ENCODE assay signal across 12 cellular contexts in the genomic region with DNA sequence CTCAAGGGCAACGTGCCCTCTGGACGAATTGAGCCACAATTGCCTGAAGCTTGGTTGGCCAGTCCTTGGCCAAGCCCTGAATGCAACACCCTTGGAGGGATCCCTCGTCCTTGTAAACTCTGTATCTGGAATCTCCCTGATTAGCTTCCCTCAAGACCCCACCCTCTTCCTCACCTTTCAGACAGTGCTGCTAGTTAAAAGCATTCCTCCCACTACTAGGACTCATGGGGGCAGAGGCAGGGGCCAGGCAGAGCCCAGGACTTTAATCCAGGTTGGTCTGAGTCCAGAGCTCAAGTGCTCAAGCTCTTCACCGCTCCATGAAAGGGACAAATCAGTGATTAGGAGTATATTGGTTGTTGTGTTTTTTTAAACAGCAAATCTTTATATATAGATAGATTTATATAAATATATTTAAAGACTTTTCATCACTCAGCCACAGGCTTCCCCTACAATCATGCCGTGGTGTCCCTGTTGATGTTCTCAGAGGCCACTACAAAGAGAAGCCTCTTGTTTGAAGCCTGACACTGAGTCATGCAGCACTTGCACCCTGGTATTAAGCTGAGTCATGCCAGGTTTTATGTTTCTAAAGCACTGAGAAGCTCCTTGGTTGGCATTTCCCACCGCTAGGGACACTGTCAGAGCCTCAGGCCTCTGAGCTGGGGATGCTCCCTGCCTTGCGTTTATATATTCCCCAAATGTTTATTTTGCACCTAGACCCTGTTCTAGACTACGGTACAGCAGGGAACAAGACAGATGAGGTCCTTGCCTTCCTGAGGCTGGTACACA. TPM values are rescaled to one million over a fixed set of nuclear protein-coding genes. Genes with fewer than 3 reads are reported as not detected.
A peak's percentile ranks its signal among the peaks of the same experiment; 100 is the strongest.
DNase-seq lines count a peak whose midpoint lies in the region; ATAC-seq, FAIRE-seq and TF ChIP-seq lines count a peak whose summit lies in the region.
"Had no signal": no experiment of that assay in that cellular context is flagged by ENCODE, and none has a peak within 500 bp of the region (broad histone marks: within the 10 kb centered on the region; RNA-seq: fewer than 3 reads in every experiment).

No MANE protein-coding gene starts in this region.

- BruUV-seq in HepG2 (replicated peaks; lab: Mats Ljungman, UMichigan), result no TSS peak

- no peaks in the 10 kb centered on the region for H3K4me1 Mint-ChIP-seq in effector memory CD8-positive, alpha-beta T cell (ENCODE audit: low read depth in 2 of 2)

- ATAC-seq in HepG2 (peak; percentile 63), right lobe of liver (no peak), RWPE2 (ENCODE audit: low read depth) (peak; percentile 38; the same call in 1 of the 3 replicates)
- ATAC-seq in effector memory CD8-positive, alpha-beta T cell (replicated peaks), result no peak

- H4K20me1 ChIP-seq in HepG2 (ENCODE audit: insufficient read depth, low read length) (no peaks in the 10 kb centered on the region), hepatocyte (ENCODE audit: insufficient read depth, poor library complexity, severe bottlenecking) (no peaks in the 10 kb centered on the region)

- H3K27me3 ChIP-seq in HepG2 (ENCODE audit: control insufficient read depth in 1 of 2, insufficient read depth in 2 of 2, low read length in 2 of 2) (no peaks in the 10 kb centered on the region; a peak in 1 of 5 replicates), right lobe of liver (no peaks in the 10 kb centered on the region), RWPE2 (ENCODE audit: insufficient read depth, poor library complexity, severe bottlenecking) (no peaks in the 10 kb centered on the region), hepatocyte (no peaks in the 10 kb centered on the region)
- H3K27me3 ChIP-seq: uterus had no signal

- H3K4me1 ChIP-seq in HepG2 (ENCODE audit: insufficient read depth, low read length), result peaks cover 27% of the 10 kb centered on the region
- H3K4me1 ChIP-seq in right lobe of liver, result no peaks in the 10 kb centered on the region
- H3K4me1 ChIP-seq in RWPE2 (ENCODE audit: insufficient read depth, poor library complexity, severe bottlenecking), result no peaks in the 10 kb centered on the region
- H3K4me1 ChIP-seq in hepatocyte (ENCODE audit: insufficient read depth), result no peaks in the 10 kb centered on the region
- H3K4me1 ChIP-seq: spleen, uterus had no signal

- CTCF ChIA-PET in HepG2 (lab: Yijun Ruan, JAX; ENCODE audit: low intra/inter-chr PET ratio, low total read pairs), result no interaction called here

- no peaks in the 10 kb centered on the region for H3K36me3 Mint-ChIP-seq in effector memory CD8-positive, alpha-beta T cell (ENCODE audit: insufficient read depth)

- WGBS in HepG2 (ENCODE audit: low lambda C conversion rate), result 10% methylated on average over 8 of the region's 8 CpGs
- WGBS in right lobe of liver (ENCODE audit: insufficient coverage, low coverage, low lambda C conversion rate, missing lambda C conversion rate), result 45% methylated on average over 8 of the region's 8 CpGs
- WGBS in hepatocyte (ENCODE audit: low lambda C conversion rate, missing lambda C conversion rate), result 62% methylated on average over 8 of the region's 8 CpGs

- H3K27ac ChIP-seq in HepG2 (ENCODE audit: extremely low read length, insufficient read depth, low read length) (no peak overlapping the region), right lobe of liver (no peak overlapping the region), RWPE2 (ENCODE audit: poor library complexity, severe bottlenecking) (no peak overlapping the region), hepatocyte (no peak overlapping the region)
- H3K27ac ChIP-seq: spleen, uterus had no signal

- H3K9me3 Mint-ChIP-seq in effector memory CD8-positive, alpha-beta T cell, result no peaks in the 10 kb centered on the region

- no peak overlapping the region for H3K4me3 Mint-ChIP-seq in effector memory CD8-positive, alpha-beta T cell

- intact Hi-C loops in HepG2 (cut with micrococcal nuclease; ENCODE audit: unreplicated experiment), result no loop called here
- intact Hi-C loops in right lobe of liver (cut with DNase I), result no loop called here

- no peak overlapping the region for H3K9ac ChIP-seq in HepG2 (ENCODE audit: insufficient read depth, low read depth, low read length)

- no peak for TF ChIP-seq EP300 in HepG2 (IDR thresholded peaks at IDR 0.05; ENCODE audit: low read depth in 2 of 2, low read length in 2 of 2)
- TF ChIP-seq EP300 in HepG2 (CRISPR knock-in tag; IDR thresholded peaks at IDR 0.05; ENCODE audit: borderline replicate concordance), result no peak

- FAIRE-seq in HepG2 (lab: Jason Lieb, UNC), result no peak

- H3K9me2 ChIP-seq in hepatocyte (replicated peaks; ENCODE audit: insufficient read depth), result no peaks in the 10 kb centered on the region

- H2AFZ ChIP-seq in HepG2 (ENCODE audit: low read length) (no peak overlapping the region), hepatocyte (no peak overlapping the region)

- peaks cover 8 to 30% of the 10 kb centered on the region in 2 donors for H3K27me3 Mint-ChIP-seq in effector memory CD8-positive, alpha-beta T cell

- no peak for TF ChIP-seq CTCF in HepG2 (CRISPR knock-in tag; IDR thresholded peaks at IDR 0.05)
- no peak for TF ChIP-seq CTCF in right lobe of liver (IDR thresholded peaks at IDR 0.05)
- no peak for TF ChIP-seq CTCF in RWPE2 (IDR thresholded peaks at IDR 0.05; ENCODE audit: poor library complexity, severe bottlenecking)
- TF ChIP-seq CTCF in hepatocyte (IDR thresholded peaks at IDR 0.05; ENCODE audit: poor library complexity), result no peak

- H3K9me3 ChIP-seq in HepG2 (ENCODE audit: low read length), result no peaks in the 10 kb centered on the region
- no peaks in the 10 kb centered on the region for H3K9me3 ChIP-seq in right lobe of liver
- peaks cover 4% of the 10 kb centered on the region for H3K9me3 ChIP-seq in RWPE2 (ENCODE audit: severe bottlenecking)
- H3K9me3 ChIP-seq in hepatocyte (ENCODE audit: low read depth), result no peaks in the 10 kb centered on the region
- H3K9me3 ChIP-seq: uterus had no signal

- TF ChIP-seq RAD21 in HepG2 (CRISPR knock-in tag; IDR thresholded peaks at IDR 0.05), result no peak

- H3K4me2 ChIP-seq in HepG2 (ENCODE audit: low read depth, low read length) (no peak overlapping the region), hepatocyte (no peak overlapping the region)

- POLR2A ChIA-PET in HepG2 (lab: Yijun Ruan, JAX), result no interaction called here

- H3K4me3 ChIP-seq in HepG2 (replicated peaks in 1 of 3; ENCODE audit: insufficient read depth in 1 of 3, low read depth in 2 of 3, low read length in 3 of 3), result no peak overlapping the region
- H3K4me3 ChIP-seq in right lobe of liver, result no peak overlapping the region
- no peak overlapping the region for H3K4me3 ChIP-seq in RWPE2 (ENCODE audit: severe bottlenecking)
- H3K4me3 ChIP-seq in hepatocyte, result no peak overlapping the region
- H3K4me3 ChIP-seq: spleen, uterus had no signal

- H3K36me3 ChIP-seq in HepG2 (replicated peaks in 1 of 2; ENCODE audit: control insufficient read depth in 1 of 2, insufficient read depth in 2 of 2, low read length in 2 of 2), result no peaks in the 10 kb centered on the region
- no peaks in the 10 kb centered on the region for H3K36me3 ChIP-seq in right lobe of liver
- H3K36me3 ChIP-seq in RWPE2 (ENCODE audit: low read depth), result no peaks in the 10 kb centered on the region
- no peaks in the 10 kb centered on the region for H3K36me3 ChIP-seq in hepatocyte (replicated peaks; ENCODE audit: insufficient read depth, low read depth)
- H3K36me3 ChIP-seq: spleen, uterus had no signal

- no peak overlapping the region for H3K27ac Mint-ChIP-seq in effector memory CD8-positive, alpha-beta T cell

- H3K79me2 ChIP-seq in HepG2 (ENCODE audit: insufficient read depth, low read length) (no peaks in the 10 kb centered on the region), hepatocyte (no peaks in the 10 kb centered on the region)

- TF ChIP-seq POLR2A in HepG2 (IDR thresholded peaks at IDR 0.05; ENCODE audit: insufficient read depth in 1 of 2, low read depth in 2 of 2, low read length in 2 of 2) (no peak), right lobe of liver (IDR thresholded peaks at IDR 0.05) (no peak)

- in situ Hi-C loops in HepG2 (cut with HindIII; ENCODE audit: extremely low pct_ligation_motif_present, low pct_unique_long_range_greater_than_20kb), result no loop called here

- DNase-seq in HepG2 (ENCODE audit: low spot score), result peak; percentile 65
- no peak for DNase-seq in right lobe of liver
- DNase-seq in RWPE2 (ENCODE audit: low spot score), result no peak
- DNase-seq in foreskin melanocyte, result peak; percentile 1
- DNase-seq in effector memory CD8-positive, alpha-beta T cell, result no peak
- DNase-seq in stimulated activated CD4-positive, alpha-beta T cell treated with anti-CD3 and anti-CD28 coated beads, Interleukin-2, amount 100 ng/mL, for 24 hours, result no peak
- DNase-seq in hepatocyte (ENCODE audit: low spot score), result no peak
- DNase-seq in NK-92 treated with Interleukin-12 subunit alpha and Interleukin-12 subunit beta, amount 100 ng/mL, for 24 hours (lab: John Stamatoyannopoulos, UW), result no peak
- DNase-seq: spleen, uterus had no signal

TF ChIP-seq in HepG2, 621 proteins besides CTCF, POLR2A, EP300 and RAD21 (continues in another document):
- TF ChIP-seq FOSL2 (CRISPR knock-in tag; IDR thresholded peaks at IDR 0.05), result peak; percentile 71
- TF ChIP-seq MAFF (IDR thresholded peaks at IDR 0.05; ENCODE audit: low read depth, low read length), result peak; percentile 78
- TF ChIP-seq NFE2L2 (IDR thresholded peaks at IDR 0.05; ENCODE audit: low read length), result peak; percentile 95

RNA-seq across cellular contexts. Expression of a gene that starts 53.8 kb away (rescaled TPM):
- not detected in 2 replicates for total RNA-seq in HepG2 (2016; rRNA removed; fragmentation: Illumina TruSeq; extraction: Trizol)
- not detected in 2 replicates for total RNA-seq in HepG2 (2016; cell fraction: cytosol; rRNA removed; fragmentation: Illumina TruSeq; extraction: Trizol; ENCODE audit: low read depth)
- not detected in 2 replicates for total RNA-seq in HepG2 (2016; cell fraction: insoluble cytoplasmic fraction; rRNA removed; fragmentation: Illumina TruSeq; extraction: Trizol)
- not detected in 2 replicates for total RNA-seq in HepG2 (2016; cell fraction: membrane; rRNA removed; fragmentation: Illumina TruSeq; extraction: Trizol)
- not detected in 2 replicates for total RNA-seq in HepG2 (2016; cell fraction: nucleus; rRNA removed; fragmentation: Illumina TruSeq; extraction: Trizol)
- polyA plus RNA-seq in HepG2 (2011; rRNA removed), result not detected in 2 replicates
- not detected in 2 replicates for polyA plus RNA-seq in HepG2 (2011; cell fraction: cytosol; rRNA removed)
- polyA plus RNA-seq in HepG2 (2011; cell fraction: nucleus; rRNA removed), result not detected in 2 replicates
- polyA plus RNA-seq in HepG2 (2012), result not detected in 2 replicates
- polyA plus RNA-seq in HepG2 (2016; cell fraction: cytosol; fragmentation: Illumina TruSeq; extraction: Trizol; ENCODE audit: low read depth), result not detected in 2 replicates
- not detected in 2 replicates for polyA plus RNA-seq in HepG2 (2016; cell fraction: insoluble cytoplasmic fraction; fragmentation: Illumina TruSeq; extraction: Trizol; ENCODE audit: low read depth)
- not detected in 2 replicates for polyA plus RNA-seq in HepG2 (2016; cell fraction: membrane; fragmentation: Illumina TruSeq; extraction: Trizol; ENCODE audit: low read depth)
- polyA plus RNA-seq in HepG2 (2016; cell fraction: nucleus; fragmentation: Illumina TruSeq; extraction: Trizol; ENCODE audit: insufficient read depth, low read depth), result not detected in 2 replicates
- not detected in 2 replicates for polyA minus RNA-seq in HepG2 (2011; rRNA and poly(A)+ RNA removed; ENCODE audit: low replicate concordance)
- not detected in 2 replicates for polyA minus RNA-seq in HepG2 (2011; cell fraction: cytosol; rRNA and poly(A)+ RNA removed)
- not detected in 2 replicates for polyA minus RNA-seq in HepG2 (2011; cell fraction: nucleus; rRNA and poly(A)+ RNA removed)
- not detected for total RNA-seq in right lobe of liver
- 0.17 TPM in 1 of 2 replicates, not detected in the other for total RNA-seq in hepatocyte
- polyA plus RNA-seq in hepatocyte, result 0.30 TPM in 1 of 2 replicates, not detected in the other
- total RNA-seq: glomerular endothelial cell, liver, spleen had no signal
- polyA plus RNA-seq: liver, spleen had no signal

Comparison
In these comparisons a context has a peak if more than half of its experiments do, and no peak if none do; other contexts are left out.
1. ATAC-seq: peak in HepG2 (single experiment) and RWPE2 (single experiment); none in right lobe of liver (0 of 4) and effector memory CD8-positive, alpha-beta T cell (single experiment).
2. DNase-seq: peak in HepG2 (single experiment) and foreskin melanocyte (single experiment); none in right lobe of liver (0 of 3), RWPE2 (single experiment), effector memory CD8-positive, alpha-beta T cell (0 of 3), stimulated activated CD4-positive, alpha-beta T cell treated with anti-CD3 and anti-CD28 coated beads, Interleukin-2, amount 100 ng/mL, for 24 hours (0 of 2), hepatocyte (single experiment) and NK-92 treated with Interleukin-12 subunit alpha and Interleukin-12 subunit beta, amount 100 ng/mL, for 24 hours (single experiment).